In genomic region chr3:192917508-192918274, GRCh38 we compare ENCODE assay signal across 8 cellular contexts. TPM values are rescaled to one million over a fixed set of nuclear protein-coding genes. Genes with fewer than 3 reads are reported as not detected.
DNase-seq lines count a peak whose midpoint lies in the region; ATAC-seq and TF ChIP-seq lines count a peak whose summit lies in the region.

A gene with protein sequence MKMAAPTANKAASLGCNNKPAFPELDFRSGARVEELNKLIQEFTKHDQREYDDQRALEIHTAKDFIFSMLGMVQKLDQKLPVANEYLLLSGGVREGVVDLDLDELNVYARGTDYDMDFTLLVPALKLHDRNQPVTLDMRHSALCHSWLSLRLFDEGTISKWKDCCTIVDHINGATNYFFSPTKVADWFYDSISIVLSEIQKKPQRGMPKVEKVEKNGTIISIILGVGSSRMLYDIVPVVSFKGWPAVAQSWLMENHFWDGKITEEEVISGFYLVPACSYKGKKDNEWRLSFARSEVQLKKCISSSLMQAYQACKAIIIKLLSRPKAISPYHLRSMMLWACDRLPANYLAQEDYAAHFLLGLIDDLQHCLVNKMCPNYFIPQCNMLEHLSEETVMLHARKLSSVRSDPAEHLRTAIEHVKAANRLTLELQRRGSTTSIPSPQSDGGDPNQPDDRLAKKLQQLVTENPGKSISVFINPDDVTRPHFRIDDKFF (minus strand): TSS chr3:192917856. CDS start chr3:192917840, 16 bp downstream.

- peak within 1 kb of the TSS; percentile 87 for H3K27ac ChIP-seq in colonic mucosa

- no peaks in the 10 kb centered on the region for H3K27me3 ChIP-seq in colonic mucosa

- CTCF ChIA-PET in AG04449 (lab: Yijun Ruan, JAX): interaction anchor here (1.2 to 9.1 kb wide), 7 partner anchors 10 to 124 kb away, joined by 3 to 160 read pairs (median 4); no protein-coding TSS in a partner anchor

- no peaks in the 10 kb centered on the region for H3K4me1 ChIP-seq in colonic mucosa

- intact Hi-C loops in colonic mucosa (cut with DNase I): no loop called here

- TF ChIP-seq CTCF in AG04449 (IDR thresholded peaks at IDR 0.05; ENCODE audit: insufficient read depth, low read length, missing control alignments) (no peak), colonic mucosa (IDR thresholded peaks at IDR 0.05) (no peak)

- H3K36me3 ChIP-seq in colonic mucosa: no peaks in the 10 kb centered on the region

- no peak for DNase-seq in AG04449 (ENCODE audit: low read depth, low spot score)
- peak; percentile 88 for DNase-seq in NCI-H2171 treated with DMSO at 0.1 percent for 48 hours (lab: John Stamatoyannopoulos, UW)
- DNase-seq in activated CD4-positive, alpha-beta T cell treated with anti-CD3 and anti-CD28 coated beads for 1 hour: peak; percentile 37
- DNase-seq in colonic mucosa: peak; percentile 76
- peak; percentile 56 for DNase-seq in kidney glomerular epithelial cell (lab: John Stamatoyannopoulos, UW)
- peak; percentile 67 for DNase-seq in stimulated activated CD4-positive, alpha-beta T cell treated with anti-CD3 and anti-CD28 coated beads, Interleukin-15, amount 100 ng/mL, for 24 hours

- H3K9ac ChIP-seq in colonic mucosa (ENCODE audit: low read depth in 2 of 2, low read length in 2 of 2): peak within 1 kb of the TSS; percentile 70 to 80

- no peaks in the 10 kb centered on the region for H3K9me3 ChIP-seq in colonic mucosa

- POLR2A ChIA-PET in AG04449 (lab: Yijun Ruan, JAX): interaction anchor here (0.6 to 2.3 kb wide), 8 partner anchors 10 to 101 kb away, joined by 3 to 9 read pairs (median 4); no protein-coding TSS in a partner anchor

- H3K4me3 ChIP-seq in AG04449 (ENCODE audit: low read depth, low read length) (peak within 1 kb of the TSS; percentile 97), colonic mucosa (peak within 1 kb of the TSS; percentile 61)

- ATAC-seq in GM18909 (IDR thresholded peaks at IDR 0.05; ENCODE audit: poor library complexity, unreplicated experiment): peak; percentile 68
- peak; percentile 40 for ATAC-seq in HG03097 (IDR thresholded peaks at IDR 0.05; ENCODE audit: low FRiP score, unreplicated experiment)

RNA-seq across cellular contexts. Expression of the gene that starts here (rescaled TPM):
- 1 to 10 TPM; 2.8 to 4.4 TPM for total RNA-seq in colonic mucosa
